In genomic region chr2:219441451-219442205, GRCh38 we compare ENCODE assay signal across 1 cellular context.
A peak's percentile ranks its signal among the peaks of the same experiment; 100 is the strongest.
TF ChIP-seq lines count a peak whose summit lies in the region.

No MANE protein-coding gene starts in this region.

TF ChIP-seq in HEK293, 187 proteins besides CTCF, POLR2A, EP300 and RAD21 (continued from another document):
- TF ChIP-seq TSHZ1 (tag by site-specific recombination; IDR thresholded peaks at IDR 0.05; ENCODE audit: borderline replicate concordance): no peak
- TF ChIP-seq ZNF600 (tag by site-specific recombination; IDR thresholded peaks at IDR 0.05): 0 out of 2 replicates have a peak, but pooled peaks have one; percentile 18
- no peak for TF ChIP-seq ZNF132 (tag by site-specific recombination; IDR thresholded peaks at IDR 0.05; ENCODE audit: borderline replicate concordance)
- 0 out of 2 replicates have a peak, but pooled peaks have one; percentile 12 for TF ChIP-seq ZFHX2 (tag by site-specific recombination; conservative IDR thresholded peaks at IDR 0.05)
- 0 out of 2 replicates have a peak, but pooled peaks have one; percentile 28 for TF ChIP-seq SP7 (tag by site-specific recombination; IDR thresholded peaks at IDR 0.05)
- TF ChIP-seq ZNF398 (tag by site-specific recombination; IDR thresholded peaks at IDR 0.05): peak; percentile 80
- TF ChIP-seq ZNF513 (tag by site-specific recombination; IDR thresholded peaks at IDR 0.05): no peak
- TF ChIP-seq PATZ1 (tag by site-specific recombination; IDR thresholded peaks at IDR 0.05): peak; percentile 45; the same call in 1 of the 2 replicates
- no peak for TF ChIP-seq ZNF555 (tag by site-specific recombination; conservative IDR thresholded peaks at IDR 0.05)
- TF ChIP-seq ZNF692 (tag by site-specific recombination; IDR thresholded peaks at IDR 0.05): 0 out of 2 replicates have a peak, but pooled peaks have one; percentile 14
